ENCODE assay signal across 8 cellular contexts in genomic region chr19:48468806-48469055, GRCh38. TPM values are rescaled to one million over a fixed set of nuclear protein-coding genes. Genes with fewer than 3 reads are reported as not detected.
DNase-seq lines count a peak whose midpoint lies in the region; ATAC-seq, FAIRE-seq and TF ChIP-seq lines count a peak whose summit lies in the region.

No MANE protein-coding gene starts in this region.

- H3K27me3 ChIP-seq in bronchial epithelial cell (ENCODE audit: control insufficient read depth, insufficient read depth, low read length): no peaks in the 10 kb centered on the region
- H3K27me3 ChIP-seq in mucosa of stomach (ENCODE audit: control insufficient read depth, insufficient read depth, low read length): no peaks in the 10 kb centered on the region

- H3K9me3 ChIP-seq in A549 (no peaks in the 10 kb centered on the region), mucosa of stomach (ENCODE audit: control insufficient read depth, low read length) (no peaks in the 10 kb centered on the region)

- H3K4me3 ChIP-seq in A549: peak overlapping the region; percentile 35
- H3K4me3 ChIP-seq in bronchial epithelial cell (ENCODE audit: low read depth, low read length): peak overlapping the region; percentile 30
- no peak overlapping the region for H3K4me3 ChIP-seq in mucosa of stomach (ENCODE audit: low read length)

- peaks cover 24% of the 10 kb centered on the region for H3K4me1 ChIP-seq in A549
- H3K4me1 ChIP-seq in mucosa of stomach (ENCODE audit: control insufficient read depth, insufficient read depth, low read length): peaks cover 15% of the 10 kb centered on the region

- TF ChIP-seq CTCF in A549 (IDR thresholded peaks at IDR 0.05): no peak
- no peak for TF ChIP-seq CTCF in bronchial epithelial cell (IDR thresholded peaks at IDR 0.05; ENCODE audit: insufficient read depth, low read length, severe bottlenecking)

- ATAC-seq in A549: peak in 1 of 2 experiments; percentile 60; a peak in 2 of 6 replicates
- ATAC-seq in HG03060 (IDR thresholded peaks at IDR 0.05; ENCODE audit: low read depth, unreplicated experiment): peak; percentile 85
- ATAC-seq in HG02973 (IDR thresholded peaks at IDR 0.05; ENCODE audit: unreplicated experiment): no peak
- no peak for ATAC-seq in GM21515 (IDR thresholded peaks at IDR 0.05; ENCODE audit: unreplicated experiment)

- H3K36me3 ChIP-seq in bronchial epithelial cell (ENCODE audit: control insufficient read depth, insufficient read depth, low read length) (peaks cover 24% of the 10 kb centered on the region), mucosa of stomach (ENCODE audit: control insufficient read depth, insufficient read depth, low read length) (peaks cover 25% of the 10 kb centered on the region)

- POLR2A ChIA-PET in A549 (lab: Yijun Ruan, JAX): interaction anchor here (0.5 to 1.8 kb wide), 2 partner anchors 17 to 22 kb away, joined by 3 to 4 read pairs; no protein-coding TSS in a partner anchor

- TF ChIP-seq POLR2A in A549 (IDR thresholded peaks at IDR 0.05; ENCODE audit: low read length): peak; percentile 36

- FAIRE-seq in A549 (lab: Jason Lieb, UNC) (peak; percentile 100), bronchial epithelial cell (lab: Jason Lieb, UNC) (peak; percentile 97)

- TF ChIP-seq EP300 in A549 (IDR thresholded peaks at IDR 0.05): no peak

- H3K9ac ChIP-seq in mucosa of stomach (ENCODE audit: low read length): peak overlapping the region; percentile 38

- peak overlapping the region; percentile 76 for H3K4me2 ChIP-seq in A549

- no peak for DNase-seq in A549 (ENCODE audit: low read depth in 1 of 2, low spot score in 1 of 2)
- DNase-seq in bronchial epithelial cell (ENCODE audit: low read depth): no peak
- no peak for DNase-seq in GF-D8 (lab: John Stamatoyannopoulos, UW)
- DNase-seq in cerebellum (ENCODE audit: low spot score): no peak

- peak overlapping the region; percentile 73 to 85 for H3K27ac ChIP-seq in A549

- CTCF ChIA-PET in A549 (lab: Yijun Ruan, JAX): no interaction called here

- TF ChIP-seq RAD21 in A549 (conservative IDR thresholded peaks at IDR 0.05 in 1 of 2, IDR thresholded peaks at IDR 0.05 in 1 of 2): no peak

- 0% methylated on average over 13 of the region's 13 CpGs for WGBS in A549 (ENCODE audit: missing lambda C conversion rate)

TF ChIP-seq in A549, 52 proteins besides CTCF, POLR2A, EP300 and RAD21:
- peak; percentile 55; the same call in 1 of the 2 replicates for TF ChIP-seq MAX (IDR thresholded peaks at IDR 0.05)
- TF ChIP-seq ZFP36 (IDR thresholded peaks at IDR 0.05; ENCODE audit: borderline replicate concordance, partially characterized antibody): no peak

RNA-seq across cellular contexts. Expression of gene CYTH2, which starts 0.4 kb away (rescaled TPM):
- 33.4 and 36.9 TPM in 2 replicates for polyA plus RNA-seq in A549 (2011; rRNA removed)
- polyA plus RNA-seq in A549 (2012; cell fraction: cytosol; rRNA removed): 48.4 and 61.1 TPM in 2 replicates
- polyA plus RNA-seq in A549 (2012; cell fraction: nucleus; rRNA removed): 158 and 205 TPM in 2 replicates
- 42.3 to 55.4 TPM (median 50.5 TPM) in 3 replicates for polyA plus RNA-seq in A549 (2017; fragmentation: RNase III; extraction: RNeasy Plus Mini Kit Qiagen cat#74134 plus additional on column Dnase treatment)
- 49.4 and 52.6 TPM in 2 replicates for polyA minus RNA-seq in A549 (2011; rRNA and poly(A)+ RNA removed)
- 24.2 and 36.6 TPM in 2 replicates for total RNA-seq in bronchial epithelial cell
- 49.7 TPM for total RNA-seq in cerebellum

RNA-seq across cellular contexts. Expression of gene KCNJ14, which starts 13.4 kb away (rescaled TPM):
- 1.9 and 2.2 TPM in 2 replicates for polyA plus RNA-seq in A549 (2011; rRNA removed)
- polyA plus RNA-seq in A549 (2012; cell fraction: cytosol; rRNA removed): 1.5 and 1.9 TPM in 2 replicates
- 12.5 and 14.5 TPM in 2 replicates for polyA plus RNA-seq in A549 (2012; cell fraction: nucleus; rRNA removed)
- 1.3 to 1.4 TPM (median 1.3 TPM) in 3 replicates for polyA plus RNA-seq in A549 (2017; fragmentation: RNase III; extraction: RNeasy Plus Mini Kit Qiagen cat#74134 plus additional on column Dnase treatment)
- 1.9 and 2.4 TPM in 2 replicates for polyA minus RNA-seq in A549 (2011; rRNA and poly(A)+ RNA removed)
- total RNA-seq in bronchial epithelial cell: 1.0 and 1.1 TPM in 2 replicates
- 1.6 TPM for total RNA-seq in cerebellum

RNA-seq across cellular contexts. Expression of gene GRWD1, which starts 22.9 kb away (rescaled TPM):
- polyA plus RNA-seq in A549 (2011; rRNA removed) (40.0 and 48.1 TPM in 2 replicates), A549 (2017; fragmentation: RNase III; extraction: RNeasy Plus Mini Kit Qiagen cat#74134 plus additional on column Dnase treatment) (82.1 to 87.0 TPM (median 84.2 TPM) in 3 replicates)
- 64.4 and 73.9 TPM in 2 replicates for polyA plus RNA-seq in A549 (2012; cell fraction: cytosol; rRNA removed)
- polyA plus RNA-seq in A549 (2012; cell fraction: nucleus; rRNA removed): 93.3 and 105 TPM in 2 replicates
- 28.1 and 30.0 TPM in 2 replicates for polyA minus RNA-seq in A549 (2011; rRNA and poly(A)+ RNA removed)
- total RNA-seq in bronchial epithelial cell (23.4 and 31.9 TPM in 2 replicates), cerebellum (9.7 TPM)

RNA-seq across cellular contexts. Expression of gene LMTK3, which starts 42.9 kb away (rescaled TPM):
- polyA plus RNA-seq in A549 (2011; rRNA removed) (0.62 and 0.95 TPM in 2 replicates), A549 (2017; fragmentation: RNase III; extraction: RNeasy Plus Mini Kit Qiagen cat#74134 plus additional on column Dnase treatment) (4.6 to 6.1 TPM (median 5.6 TPM) in 3 replicates)
- polyA plus RNA-seq in A549 (2012; cell fraction: cytosol; rRNA removed): 2.6 and 3.8 TPM in 2 replicates
- polyA plus RNA-seq in A549 (2012; cell fraction: nucleus; rRNA removed): 9.6 and 11.7 TPM in 2 replicates
- 0.45 and 0.54 TPM in 2 replicates for polyA minus RNA-seq in A549 (2011; rRNA and poly(A)+ RNA removed)
- total RNA-seq in bronchial epithelial cell (1.3 and 1.8 TPM in 2 replicates), cerebellum (7.0 TPM)
